In the genomic region with DNA sequence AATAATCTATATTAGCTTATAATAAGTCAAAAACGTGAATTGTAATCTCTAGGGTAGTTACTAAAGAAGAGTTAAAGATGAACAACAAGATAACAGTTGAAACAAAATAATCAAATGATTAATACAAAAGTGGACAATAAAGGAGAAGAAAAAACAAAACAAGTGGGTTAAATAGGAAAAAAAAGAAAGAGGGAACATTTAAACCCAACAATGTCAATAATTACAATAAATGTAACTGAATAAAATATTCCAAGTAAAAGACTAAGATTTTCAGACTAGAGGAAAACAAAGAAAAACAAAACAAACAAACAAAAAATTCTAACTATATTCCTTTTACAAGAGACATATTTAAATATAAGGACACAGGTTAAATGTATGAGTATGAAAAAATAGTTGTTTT, we compare ENCODE assay signal across 27 cellular contexts.
"Had no signal": no experiment of that assay in that cellular context is flagged by ENCODE, and none has a peak within 500 bp of the region (broad histone marks: within the 10 kb centered on the region; RNA-seq: fewer than 3 reads in every experiment).

No MANE protein-coding gene starts in this region.

- H3K36me3 ChIP-seq: left ventricle myocardium inferior, ovary, right atrium auricular region, right lobe of liver, thyroid gland, transverse colon, upper lobe of left lung, vagina had no signal

- H3K9me3 Mint-ChIP-seq: natural killer cell treated with Interleukin-12 subunit alpha and Interleukin-12 subunit beta and Interleukin-15 and Interleukin-18, amount 100 ng/mL, for 72 hours had no signal

- H3K27me3 ChIP-seq: ovary, right atrium auricular region, right lobe of liver, testis, thyroid gland, transverse colon, upper lobe of left lung, vagina had no signal

- H3K9me3 ChIP-seq: mucosa of descending colon, ovary, right lobe of liver, testis, thyroid gland, transverse colon, upper lobe of left lung, vagina had no signal

- H3K4me1 Mint-ChIP-seq: immature natural killer cell; memory B cell; naive thymus-derived CD4-positive, alpha-beta T cell; stimulated activated memory B cell treated with anti-CD40 and anti-IgM and Interleukin-4, amounts not matched to agents 10 μg/mL and 1 μg/mL and 100 μg/mL, for 72 hours; stimulated activated naive CD8-positive, alpha-beta T cell treated with anti-CD3 and anti-CD28 coated beads, Interleukin-15, amount 100 ng/mL, for 72 hours had no signal

- H3K27me3 Mint-ChIP-seq: memory B cell, progenitor cell of endocrine pancreas had no signal

- H3K4me3 ChIP-seq: left ventricle myocardium inferior, mucosa of descending colon, ovary, right atrium auricular region, right lobe of liver, smooth muscle cell, testis, thyroid gland, transverse colon, upper lobe of left lung, vagina had no signal

- H3K27ac ChIP-seq: left ventricle myocardium inferior, ovary, right atrium auricular region, right lobe of liver, testis, thyroid gland, transverse colon, upper lobe of left lung, vagina had no signal

- H3K4me3 Mint-ChIP-seq: immature natural killer cell; memory B cell; naive thymus-derived CD4-positive, alpha-beta T cell; natural killer cell treated with Interleukin-12 subunit alpha and Interleukin-12 subunit beta and Interleukin-15 and Interleukin-18, amount 100 ng/mL, for 72 hours; stimulated activated memory B cell treated with anti-CD40 and anti-IgM and Interleukin-4, amounts not matched to agents 10 μg/mL and 1 μg/mL and 100 μg/mL, for 72 hours; stimulated activated naive CD8-positive, alpha-beta T cell treated with anti-CD3 and anti-CD28 coated beads, Interleukin-15, amount 100 ng/mL, for 72 hours had no signal

- DNase-seq: hypothalamus; immature natural killer cell; islet precursor cell; left ventricle myocardium inferior; midbrain; mucosa of descending colon; naive thymus-derived CD4-positive, alpha-beta T cell; ovary; right lobe of liver; stimulated activated CD4-positive, alpha-beta T cell treated with anti-CD3 and anti-CD28 coated beads, Interleukin-1b, Interleukin-23, amount 100 ng/mL, for 48 hours; stimulated activated CD4-positive, alpha-beta T cell treated with anti-CD3 and anti-CD28 coated beads, Interleukin-2, amount 100 ng/mL, for 48 hours; stimulated activated CD4-positive, alpha-beta T cell treated with anti-CD3 and anti-CD28 coated beads, Interleukin-4, amount 100 ng/mL, for 4 hours; stimulated activated CD8-positive, alpha-beta memory T cell treated with anti-CD3 and anti-CD28 coated beads, Interleukin-4, amount 100 ng/mL, for 48 hours; stimulated activated naive CD4-positive, alpha-beta T cell treated with Interleukin-2 at 50 U/mL for 16 hours; stimulated activated naive CD8-positive, alpha-beta T cell treated with anti-CD3 and anti-CD28 coated beads, Interleukin-15, amount 100 ng/mL, for 72 hours; substantia nigra; testis; thyroid gland; transverse colon; upper lobe of left lung had no signal

- ATAC-seq: mucosa of descending colon; naive thymus-derived CD4-positive, alpha-beta T cell; natural killer cell treated with Interleukin-12 subunit alpha and Interleukin-12 subunit beta and Interleukin-15 and Interleukin-18, amount 100 ng/mL, for 72 hours; right lobe of liver; stimulated activated memory B cell treated with anti-CD40 and anti-IgM and Interleukin-4, amounts not matched to agents 10 μg/mL and 1 μg/mL and 100 μg/mL, for 72 hours; stimulated activated naive CD8-positive, alpha-beta T cell treated with anti-CD3 and anti-CD28 coated beads, Interleukin-15, amount 100 ng/mL, for 72 hours had no signal

- H3K4me1 ChIP-seq: right atrium auricular region, right lobe of liver, testis, thyroid gland, transverse colon, upper lobe of left lung, vagina had no signal

- H3K27ac Mint-ChIP-seq: immature natural killer cell; memory B cell; naive thymus-derived CD4-positive, alpha-beta T cell; natural killer cell treated with Interleukin-12 subunit alpha and Interleukin-12 subunit beta and Interleukin-15 and Interleukin-18, amount 100 ng/mL, for 72 hours; progenitor cell of endocrine pancreas; stimulated activated memory B cell treated with anti-CD40 and anti-IgM and Interleukin-4, amounts not matched to agents 10 μg/mL and 1 μg/mL and 100 μg/mL, for 72 hours had no signal
